Comparison of ENCODE assay signal across 6 cellular contexts in the genomic region with DNA sequence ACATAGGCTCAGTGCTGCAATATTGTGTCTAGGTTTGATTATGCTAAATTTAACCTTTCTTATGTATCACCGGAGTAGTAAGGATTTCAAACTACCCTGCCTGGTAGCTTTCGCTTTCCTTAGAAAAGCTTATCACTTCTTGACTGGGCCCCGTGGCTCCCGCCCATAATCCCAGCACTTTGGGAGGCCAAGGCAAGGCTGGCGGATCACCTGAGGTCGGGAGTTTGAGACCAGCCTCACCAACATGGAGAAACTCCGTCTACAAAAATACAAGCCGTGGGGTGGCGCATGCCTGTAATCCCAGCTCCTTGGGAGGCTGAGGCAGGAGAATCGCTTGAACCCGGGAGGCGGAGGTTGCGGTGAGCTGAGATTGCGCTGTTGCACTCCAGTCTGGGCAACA. TPM values are rescaled to one million over a fixed set of nuclear protein-coding genes. Genes with fewer than 3 reads are reported as not detected.
DNase-seq lines count a peak whose midpoint lies in the region; TF ChIP-seq lines count a peak whose summit lies in the region.
"Not testable (repeated sequence)": the region's sequence is repeated elsewhere in the genome, so short reads cannot be mapped to it uniquely, and the experiment has no call there.

No MANE protein-coding gene starts in this region.

- not testable (repeated sequence) for H2AK5ac ChIP-seq in H9 (ENCODE audit: insufficient read length, low read length); mesendoderm (ENCODE audit: low read length)

- not testable (repeated sequence) for H2BK15ac ChIP-seq in H9 (ENCODE audit: low read depth, low read length); mesendoderm (replicated peaks; ENCODE audit: low read depth)

- TF ChIP-seq CTCF in H9 (conservative IDR thresholded peaks at IDR 0.05); VCaP (conservative IDR thresholded peaks at IDR 0.05); brain (conservative IDR thresholded peaks at IDR 0.05); endothelial cell (IDR thresholded peaks at IDR 0.05; ENCODE audit: unreplicated experiment); neural progenitor cell (IDR thresholded peaks at IDR 0.05): not testable (repeated sequence)

- not testable (repeated sequence) for H4K8ac ChIP-seq in H9 (replicated peaks; ENCODE audit: insufficient read length, low read depth, low read length); mesendoderm (ENCODE audit: low read depth, low read length)

- H3K27me3 ChIP-seq in H9 (ENCODE audit: insufficient read depth, low read length); mesendoderm (ENCODE audit: insufficient read depth, low read length, poor library complexity); neural progenitor cell: not testable (repeated sequence)

- H3K27me3 Mint-ChIP-seq in H9 (ENCODE audit: low read depth); brain; endothelial cell (ENCODE audit: unreplicated experiment); neural progenitor cell (ENCODE audit: insufficient read depth, low read depth): not testable (repeated sequence)

- H3K9ac ChIP-seq in H9 (ENCODE audit: extremely low read depth, insufficient read length, low read length); neural progenitor cell: not testable (repeated sequence)
- H3K9ac ChIP-seq in mesendoderm (ENCODE audit: low read length) = peak overlapping the region; percentile 44

- not testable (repeated sequence) for H3K36me3 Mint-ChIP-seq in H9 (ENCODE audit: insufficient read depth in 1 of 3, low read depth in 3 of 3); endothelial cell (ENCODE audit: low read depth, unreplicated experiment); neural progenitor cell
- H3K36me3 Mint-ChIP-seq in brain = peaks cover 36% of the 10 kb centered on the region

- not testable (repeated sequence) for H3K79me2 ChIP-seq in H9 (ENCODE audit: insufficient read depth, low read length); mesendoderm (ENCODE audit: control insufficient read depth, insufficient read depth, low read length)
- H3K79me2 ChIP-seq in neural progenitor cell (ENCODE audit: low read depth) = peaks cover 40% of the 10 kb centered on the region

- not testable (repeated sequence) for H2BK5ac ChIP-seq in H9 (ENCODE audit: insufficient read length, low read length); mesendoderm (ENCODE audit: low read length)

- H3T11ph ChIP-seq in H9 (ENCODE audit: low read length) = not testable (repeated sequence)

- H3K9me3 ChIP-seq in H9 (ENCODE audit: control insufficient read depth, low read depth, low read length); neural progenitor cell (ENCODE audit: low read depth): not testable (repeated sequence)

- H2BK120ac ChIP-seq in H9 (ENCODE audit: low read depth, low read length, poor library complexity, severe bottlenecking); mesendoderm (ENCODE audit: low read depth, low read length): not testable (repeated sequence)

- peaks cover 70 to 71% of the 10 kb centered on the region in 2 experiments for H3K4me1 Mint-ChIP-seq in H9
- peaks cover 71% of the 10 kb centered on the region for H3K4me1 Mint-ChIP-seq in brain
- peaks cover 26% of the 10 kb centered on the region for H3K4me1 Mint-ChIP-seq in endothelial cell (ENCODE audit: unreplicated experiment)
- H3K4me1 Mint-ChIP-seq in neural progenitor cell = peaks cover 16% of the 10 kb centered on the region

- no CpG with 5 or more reads among the region's 14 CpGs for WGBS in H9 (ENCODE audit: extremely low coverage, insufficient read length, low lambda C conversion rate)
- WGBS in mesendoderm (ENCODE audit: extremely low coverage, insufficient coverage, low lambda C conversion rate) = no CpG with 5 or more reads among the region's 14 CpGs

- not testable (repeated sequence) for H3K14ac ChIP-seq in H9 (ENCODE audit: insufficient read depth, low read length)

- not testable (repeated sequence) for H3K4me1 ChIP-seq in H9 (ENCODE audit: insufficient read depth, low read length)
- H3K4me1 ChIP-seq in mesendoderm (ENCODE audit: control insufficient read depth, low read depth, low read length) (peaks cover 14% of the 10 kb centered on the region), neural progenitor cell (peaks cover 44% of the 10 kb centered on the region)

- not testable (repeated sequence) for DNase-seq in H9; endothelial cell (ENCODE audit: low spot score); mesendoderm; neural progenitor cell (ENCODE audit: low spot score)

- not testable (repeated sequence) for H2BK12ac ChIP-seq in H9 (ENCODE audit: insufficient read length, low read depth, low read length)

- H3K18ac ChIP-seq in H9 (ENCODE audit: insufficient read length, low read depth, low read length) = not testable (repeated sequence)
- H3K18ac ChIP-seq in mesendoderm (ENCODE audit: low read length) = peak overlapping the region; percentile 56

- not testable (repeated sequence) for H2BK20ac ChIP-seq in H9 (ENCODE audit: low read depth, low read length, poor library complexity, severe bottlenecking)

- H3K4me3 Mint-ChIP-seq in H9; brain; endothelial cell (ENCODE audit: unreplicated experiment); neural progenitor cell: not testable (repeated sequence)

- H3K23ac ChIP-seq in H9 (ENCODE audit: insufficient read length, low read depth, low read length); mesendoderm (ENCODE audit: low read length): not testable (repeated sequence)

- not testable (repeated sequence) for H4K5ac ChIP-seq in H9 (ENCODE audit: insufficient read length, low read depth, low read length)
- peak overlapping the region; percentile 51 for H4K5ac ChIP-seq in mesendoderm (ENCODE audit: low read length)

- not testable (repeated sequence) for H3K27ac ChIP-seq in H9 (ENCODE audit: insufficient read length, low read depth, low read length)
- peak overlapping the region; percentile 66 for H3K27ac ChIP-seq in VCaP
- H3K27ac ChIP-seq in mesendoderm (ENCODE audit: low read depth, low read length) = peak overlapping the region; percentile 86
- H3K27ac ChIP-seq in neural progenitor cell = peak overlapping the region; percentile 82

- H3K9me3 Mint-ChIP-seq in H9; endothelial cell (ENCODE audit: unreplicated experiment); neural progenitor cell: not testable (repeated sequence)
- peaks cover 5 to 11% (median 7%) of the 10 kb centered on the region in 5 experiments for H3K9me3 Mint-ChIP-seq in brain

- H3K4me2 ChIP-seq in H9 (ENCODE audit: insufficient read depth, insufficient read length, low read length); mesendoderm (ENCODE audit: low read length): not testable (repeated sequence)
- H3K4me2 ChIP-seq in neural progenitor cell = peak overlapping the region; percentile 32

- H3K36me3 ChIP-seq in mesendoderm (ENCODE audit: control insufficient read depth, insufficient read depth, low read length); neural progenitor cell: not testable (repeated sequence)

- not testable (repeated sequence) for H4K91ac ChIP-seq in H9 (ENCODE audit: insufficient read length, low read depth, low read length)

- not testable (repeated sequence) for H4K20me1 ChIP-seq in H9 (ENCODE audit: control insufficient read depth, insufficient read depth, insufficient read length); neural progenitor cell (ENCODE audit: low read depth)

- H3K4ac ChIP-seq in H9 (ENCODE audit: low read depth, low read length); mesendoderm (ENCODE audit: low read depth, low read length): not testable (repeated sequence)

- not testable (repeated sequence) for H3K23me2 ChIP-seq in H9 (ENCODE audit: insufficient read length, low read depth, low read length, poor library complexity, severe bottlenecking)

- not testable (repeated sequence) for H3K56ac ChIP-seq in H9 (ENCODE audit: insufficient read length, low read depth, low read length); mesendoderm (ENCODE audit: low read length)

- H3K27ac Mint-ChIP-seq in H9 (peak overlapping the region; percentile 27 to 94 (median 66); a peak in 4 of 7 replicates), brain (peak overlapping the region in 3 of 5 experiments; percentile 15 to 74 (median 71)), endothelial cell (ENCODE audit: unreplicated experiment) (peak overlapping the region; percentile 88)
- H3K27ac Mint-ChIP-seq in neural progenitor cell = not testable (repeated sequence)

- H3K79me1 ChIP-seq in H9 (ENCODE audit: insufficient read depth, low read depth, low read length, poor library complexity, severe bottlenecking); mesendoderm (ENCODE audit: low read length): not testable (repeated sequence)

- H3K4me3 ChIP-seq in mesendoderm (ENCODE audit: low read length); neural progenitor cell: not testable (repeated sequence)

- not testable (repeated sequence) for H2AFZ ChIP-seq in H9 (ENCODE audit: low read length); neural progenitor cell (replicated peaks)

- peaks cover 26% of the 10 kb centered on the region for H3F3A ChIP-seq in neural progenitor cell (ENCODE audit: low read depth)

RNA-seq across cellular contexts. Expression of gene GALNT11, which starts 49.9 kb away (rescaled TPM):
- total RNA-seq in H9 (2021) (21.0 and 24.1 TPM in 2 replicates), endothelial cell (ENCODE audit: unreplicated experiment) (21.2 TPM), neural progenitor cell (ENCODE audit: low replicate concordance) (60.4 and 65.5 TPM in 2 replicates)
- 23.8 TPM for polyA plus RNA-seq in brain (ENCODE audit: insufficient read depth, low read depth, low replicate concordance)
- 17.1 TPM for polyA plus RNA-seq in mesendoderm (2013, experiment 1 of 2)
- 16.8 TPM for polyA plus RNA-seq in mesendoderm (2013, experiment 2 of 2)
